ENCODE assay signal across 21 cellular contexts in genomic region chr10:92702301-92702916, GRCh38. TPM values are rescaled to one million over a fixed set of nuclear protein-coding genes. Genes with fewer than 3 reads are reported as not detected.
DNase-seq lines count a peak whose midpoint lies in the region; ATAC-seq, FAIRE-seq and TF ChIP-seq lines count a peak whose summit lies in the region.
"Had no signal": no experiment of that assay in that cellular context is flagged by ENCODE, and none has a peak within 500 bp of the region (broad histone marks: within the 10 kb centered on the region; RNA-seq: fewer than 3 reads in every experiment).

No MANE protein-coding gene starts in this region.

- FAIRE-seq in GM12891 (lab: Jason Lieb, UNC) = peak; percentile 59
- FAIRE-seq: GM12892, H1 had no signal

- H3K9me3 ChIP-seq in BLaER1 = no peaks in the 10 kb centered on the region
- H3K9me3 ChIP-seq in OCI-LY7 (ENCODE audit: low read length) = no peaks in the 10 kb centered on the region
- no peaks in the 10 kb centered on the region for H3K9me3 ChIP-seq in PC-3 (ENCODE audit: low read length)
- H3K9me3 ChIP-seq: ascending aorta, left lung, mucosa of descending colon, neutrophil, suprapubic skin had no signal

- H3K9me3 Mint-ChIP-seq in memory B cell = no peaks in the 10 kb centered on the region
- H3K9me3 Mint-ChIP-seq: central memory CD8-positive, alpha-beta T cell had no signal

- TF ChIP-seq CTCF in OCI-LY7 (conservative IDR thresholded peaks at IDR 0.05; ENCODE audit: low read length) (no peak), PC-3 (conservative IDR thresholded peaks at IDR 0.05; ENCODE audit: low read depth, low read length) (no peak)

- no peaks in the 10 kb centered on the region for H3K79me2 ChIP-seq in OCI-LY7 (ENCODE audit: insufficient read depth, low read depth, low read length)
- no peaks in the 10 kb centered on the region for H3K79me2 ChIP-seq in PC-3 (ENCODE audit: low read length)

- H3K27ac Mint-ChIP-seq in memory B cell = peak overlapping the region; percentile 31

- H4K20me1 ChIP-seq in BLaER1 (no peaks in the 10 kb centered on the region), OCI-LY7 (ENCODE audit: insufficient read depth, low read length) (no peaks in the 10 kb centered on the region), PC-3 (ENCODE audit: low read length) (no peaks in the 10 kb centered on the region)

- H3K27me3 Mint-ChIP-seq in memory B cell = no peaks in the 10 kb centered on the region

- no peak for TF ChIP-seq POLR2A in GM12891 (IDR thresholded peaks at IDR 0.05; ENCODE audit: low read depth, low read length)

- no TSS peak for BruUV-seq in OCI-LY7 (replicated peaks; lab: Mats Ljungman, UMichigan)
- BruUV-seq in PC-3 (replicated peaks; lab: Mats Ljungman, UMichigan) = no TSS peak

- no peaks in the 10 kb centered on the region for H3K36me3 ChIP-seq in BLaER1
- no peaks in the 10 kb centered on the region for H3K36me3 ChIP-seq in OCI-LY7 (ENCODE audit: insufficient read depth, low read length)
- no peaks in the 10 kb centered on the region for H3K36me3 ChIP-seq in PC-3 (ENCODE audit: low read depth, low read length)
- H3K36me3 ChIP-seq: ascending aorta, left lung, neutrophil, suprapubic skin had no signal

- H3K36me3 Mint-ChIP-seq in memory B cell = no peaks in the 10 kb centered on the region

- POLR2A ChIA-PET in OCI-LY7 (lab: Charles Lee) (interaction anchor here (0.5 to 3.0 kb wide), 8 partner anchors 9 to 91 kb away, joined by 3 to 11 read pairs (median 4); no protein-coding TSS in a partner anchor), PC-3 (lab: Charles Lee; ENCODE audit: unreplicated experiment) (no interaction called here)

- H2AFZ ChIP-seq in OCI-LY7 (ENCODE audit: low read length) = peak overlapping the region; percentile 49; the same call in 1 of the 2 replicates
- H2AFZ ChIP-seq in PC-3 (ENCODE audit: low read length) = no peak overlapping the region

- H3K4me3 ChIP-seq in BLaER1 (no peak overlapping the region), OCI-LY7 (ENCODE audit: low read depth, low read length, poor library complexity, severe bottlenecking) (peak overlapping the region; percentile 14), PC-3 (ENCODE audit: low read length) (no peak overlapping the region)
- H3K4me3 ChIP-seq: ascending aorta, left lung, mucosa of descending colon, suprapubic skin had no signal

- H3K4me2 ChIP-seq in BLaER1 = peak overlapping the region; percentile 68
- peak overlapping the region; percentile 56 for H3K4me2 ChIP-seq in OCI-LY7 (ENCODE audit: low read length)
- no peak overlapping the region for H3K4me2 ChIP-seq in PC-3 (ENCODE audit: low read length)

- ATAC-seq in memory B cell (ENCODE audit: low read depth) = peak; percentile 41
- ATAC-seq in PC-3 = no peak
- ATAC-seq: esophagus mucosa, left lung, mucosa of descending colon had no signal

- H3K27me3 ChIP-seq in BLaER1 = no peaks in the 10 kb centered on the region
- H3K27me3 ChIP-seq in PC-3 (ENCODE audit: low read length) = no peaks in the 10 kb centered on the region
- H3K27me3 ChIP-seq: ascending aorta had no signal

- H3K4me1 Mint-ChIP-seq in memory B cell = peaks cover 29% of the 10 kb centered on the region

- H3K4me3 Mint-ChIP-seq in memory B cell = peak overlapping the region; percentile 69
- H3K4me3 Mint-ChIP-seq: central memory CD8-positive, alpha-beta T cell had no signal

- DNase-seq in GM12891 (ENCODE audit: insufficient read length, low spot score) = no peak
- peak; percentile 32 for DNase-seq in OCI-LY7 (ENCODE audit: low spot score)
- DNase-seq in memory B cell (ENCODE audit: low spot score in 2 of 2) = no peak
- no peak for DNase-seq in ureter (ENCODE audit: low spot score)
- DNase-seq in PC-3 = no peak
- DNase-seq in stimulated activated CD4-positive, alpha-beta T cell treated with anti-CD3 and anti-CD28 coated beads, Interleukin-15, amount 100 ng/mL, for 24 hours = no peak
- DNase-seq: activated CD4-positive, alpha-beta T cell treated with anti-CD3 and anti-CD28 coated beads, Interleukin-2, amount 50 U/mL, for 4 hours; activated naive CD4-positive, alpha-beta T cell; activated T-cell treated with anti-CD3 and anti-CD28 coated beads for 4 hours; left lung; mucosa of descending colon; NCI-H2227 treated with DMSO at 0.1 percent for 48 hours; stimulated activated CD8-positive, alpha-beta memory T cell treated with anti-CD3 and anti-CD28 coated beads, Interleukin-4, amount 100 ng/mL, for 48 hours had no signal

- H3K4me1 ChIP-seq in BLaER1 (peaks cover 38% of the 10 kb centered on the region), OCI-LY7 (ENCODE audit: insufficient read depth, low read length, poor library complexity, severe bottlenecking) (peaks cover 32% of the 10 kb centered on the region), PC-3 (ENCODE audit: insufficient read depth, low read length) (no peaks in the 10 kb centered on the region)

- CTCF ChIA-PET in OCI-LY7 (lab: Charles Lee; ENCODE audit: unreplicated experiment) = interaction anchor here (0.7 to 1.2 kb wide), 3 partner anchors 10 to 145 kb away, joined by 3 to 4 read pairs (median 3); no protein-coding TSS in a partner anchor
- CTCF ChIA-PET in PC-3 (lab: Charles Lee) = no interaction called here

- no peak overlapping the region for H3K27ac ChIP-seq in BLaER1
- H3K27ac ChIP-seq in OCI-LY7 (ENCODE audit: low read depth, low read length, poor library complexity, severe bottlenecking) = no peak overlapping the region
- no peak overlapping the region for H3K27ac ChIP-seq in PC-3 (ENCODE audit: low read length)
- H3K27ac ChIP-seq: ascending aorta, left lung, neutrophil, suprapubic skin had no signal

- H3K9ac ChIP-seq in BLaER1 (no peak overlapping the region), PC-3 (ENCODE audit: low read length) (no peak overlapping the region)

- no peaks in the 10 kb centered on the region for H3K9me2 ChIP-seq in OCI-LY7 (ENCODE audit: insufficient read depth, low read length)
- no peaks in the 10 kb centered on the region for H3K9me2 ChIP-seq in PC-3 (replicated peaks; ENCODE audit: low read length)

- H3F3A ChIP-seq in PC-3 (ENCODE audit: low read length, unreplicated experiment) = no peaks in the 10 kb centered on the region

- intact Hi-C loops in OCI-LY7 (cut with micrococcal nuclease; ENCODE audit: unreplicated experiment) (no loop called here), PC-3 (cut with micrococcal nuclease) (no loop called here)

TF ChIP-seq in GM12891, 5 proteins besides CTCF, POLR2A, EP300 and RAD21:
- TF ChIP-seq TAF1 (IDR thresholded peaks at IDR 0.05; ENCODE audit: low read depth, low read length) (no peak), POLR2AphosphoS5 (IDR thresholded peaks at IDR 0.05; ENCODE audit: low read depth, low read length) (no peak), SPI1 (IDR thresholded peaks at IDR 0.05; ENCODE audit: low read depth, low read length) (no peak)

RNA-seq across cellular contexts. Expression of gene HHEX, which starts 12.7 kb away (rescaled TPM):
- polyA plus RNA-seq in GM12891 (2012; ENCODE audit: low read depth, missing spikeins) = 4.1 TPM
- 2.1 and 2.8 TPM in 2 replicates for total RNA-seq in OCI-LY7 (2014; rRNA removed; shearing (Covaris generic))
- 1.6 and 1.7 TPM in 2 replicates for total RNA-seq in OCI-LY7 (2022)
- 6.3 TPM for total RNA-seq in ureter
- total RNA-seq in PC-3 (2014; rRNA removed) = 2.2 and 3.2 TPM in 2 replicates
